In the genomic region with DNA sequence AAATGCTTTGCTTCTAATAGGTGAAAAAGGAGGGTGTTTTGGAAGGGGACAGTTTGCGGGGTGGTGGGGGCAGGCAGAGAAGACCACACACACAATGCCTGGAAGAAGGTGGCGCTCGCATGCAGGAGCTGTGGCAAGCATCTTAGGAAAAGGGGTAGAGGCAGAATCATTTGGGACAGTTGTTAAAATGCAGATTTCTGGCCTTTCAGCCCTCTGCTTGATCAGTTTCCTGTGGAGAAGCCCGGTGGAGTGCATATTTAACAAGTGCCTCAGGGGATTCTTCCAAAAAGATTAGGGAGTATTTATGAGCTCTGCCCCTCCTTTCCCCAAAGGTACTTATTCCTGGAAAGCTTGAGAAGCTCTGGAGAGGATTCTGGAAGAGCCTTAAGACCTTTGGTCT, we compare ENCODE assay signal across 21 cellular contexts. TPM values are rescaled to one million over a fixed set of nuclear protein-coding genes. Genes with fewer than 3 reads are reported as not detected.
DNase-seq lines count a peak whose midpoint lies in the region; ATAC-seq, FAIRE-seq and TF ChIP-seq lines count a peak whose summit lies in the region.
"Had no signal": no experiment of that assay in that cellular context is flagged by ENCODE, and none has a peak within 500 bp of the region (broad histone marks: within the 10 kb centered on the region; RNA-seq: fewer than 3 reads in every experiment).

No MANE protein-coding gene starts in this region.

- H3K36me3 ChIP-seq in body of pancreas (replicated peaks in 1 of 2; ENCODE audit: insufficient read depth in 1 of 2, low read depth in 2 of 2) (no peaks in the 10 kb centered on the region), kidney (ENCODE audit: control insufficient read depth in 1 of 2, insufficient read depth in 2 of 2, low read length in 2 of 2) (no peaks in the 10 kb centered on the region), GM23248 (ENCODE audit: low read depth) (no peaks in the 10 kb centered on the region)

- peaks cover 25% of the 10 kb centered on the region for H3F3A ChIP-seq in GM23248 (ENCODE audit: insufficient read depth)

- peaks cover 42% of the 10 kb centered on the region for H3K4me1 ChIP-seq in body of pancreas
- peaks cover 3 to 10% of the 10 kb centered on the region in 2 donors for H3K4me1 ChIP-seq in kidney (ENCODE audit: control insufficient read depth in 1 of 2, insufficient read depth in 1 of 2, low read depth in 1 of 2, low read length in 2 of 2)
- H3K4me1 ChIP-seq in GM23248 (ENCODE audit: insufficient read depth) = peaks cover 30% of the 10 kb centered on the region

- H3K4me3 ChIP-seq in body of pancreas (no peak overlapping the region), kidney (ENCODE audit: low read length in 2 of 2) (peak overlapping the region; percentile 11 to 15), GM23248 (no peak overlapping the region)
- H3K4me3 ChIP-seq: coronary artery, lung had no signal

- H2AFZ ChIP-seq in GM23248 = no peak overlapping the region

- H3K27me3 Mint-ChIP-seq in natural killer cell (ENCODE audit: low read depth in 2 of 2) = no peaks in the 10 kb centered on the region
- no peaks in the 10 kb centered on the region for H3K27me3 Mint-ChIP-seq in natural killer cell treated with Interleukin-12 subunit alpha and Interleukin-12 subunit beta and Interleukin-15 and Interleukin-18, amount 100 ng/mL, for 72 hours
- H3K27me3 Mint-ChIP-seq: CD8-positive, alpha-beta memory T cell; stimulated activated naive CD8-positive, alpha-beta T cell treated with anti-CD3 and anti-CD28 coated beads, Interleukin-15, Interleukin-2, amounts not matched to agents 100 ng/mL and 50 ng/mL, for 24 hours had no signal

- H3K27me3 ChIP-seq in body of pancreas (no peaks in the 10 kb centered on the region), GM23248 (replicated peaks; ENCODE audit: insufficient read depth) (no peaks in the 10 kb centered on the region)

- H3K9me2 ChIP-seq in GM23248 (ENCODE audit: insufficient read depth) = no peaks in the 10 kb centered on the region

- TF ChIP-seq CTCF in natural killer cell (IDR thresholded peaks at IDR 0.05) = no peak
- no peak for TF ChIP-seq CTCF in body of pancreas (IDR thresholded peaks at IDR 0.05)
- TF ChIP-seq CTCF in kidney (IDR thresholded peaks at IDR 0.05; ENCODE audit: borderline replicate concordance, extremely low read depth, insufficient read depth) = no peak

- peaks cover 93% of the 10 kb centered on the region for H3K79me2 ChIP-seq in GM23248 (ENCODE audit: insufficient read depth)

- H3K4me3 Mint-ChIP-seq in natural killer cell = peak overlapping the region; percentile 25
- no peak overlapping the region for H3K4me3 Mint-ChIP-seq in natural killer cell treated with Interleukin-12 subunit alpha and Interleukin-12 subunit beta and Interleukin-15 and Interleukin-18, amount 100 ng/mL, for 72 hours
- H3K4me3 Mint-ChIP-seq: stimulated activated naive CD8-positive, alpha-beta T cell treated with anti-CD3 and anti-CD28 coated beads, Interleukin-15, Interleukin-2, amounts not matched to agents 100 ng/mL and 50 ng/mL, for 24 hours had no signal

- ATAC-seq in natural killer cell (no peak), body of pancreas (no peak)
- ATAC-seq in natural killer cell treated with Interleukin-12 subunit alpha and Interleukin-12 subunit beta and Interleukin-15 and Interleukin-18, amount 100 ng/mL, for 72 hours = no peak

- TF ChIP-seq POLR2A in body of pancreas (IDR thresholded peaks at IDR 0.05) = no peak

- peaks cover 0 to 1% of the 10 kb centered on the region in 2 donors for H3K4me1 Mint-ChIP-seq in natural killer cell
- peaks cover 5 to 12% of the 10 kb centered on the region in 2 donors for H3K4me1 Mint-ChIP-seq in natural killer cell treated with Interleukin-12 subunit alpha and Interleukin-12 subunit beta and Interleukin-15 and Interleukin-18, amount 100 ng/mL, for 72 hours (ENCODE audit: low read depth in 2 of 2)

- H3K9ac ChIP-seq in kidney (ENCODE audit: low read length in 2 of 2) (no peak overlapping the region), GM23248 (no peak overlapping the region)

- no peaks in the 10 kb centered on the region for H3K9me3 Mint-ChIP-seq in natural killer cell
- no peaks in the 10 kb centered on the region for H3K9me3 Mint-ChIP-seq in natural killer cell treated with Interleukin-12 subunit alpha and Interleukin-12 subunit beta and Interleukin-15 and Interleukin-18, amount 100 ng/mL, for 72 hours
- H3K9me3 Mint-ChIP-seq: CD8-positive, alpha-beta memory T cell; stimulated activated naive CD8-positive, alpha-beta T cell treated with anti-CD3 and anti-CD28 coated beads, Interleukin-15, Interleukin-2, amounts not matched to agents 100 ng/mL and 50 ng/mL, for 24 hours had no signal

- H3K27ac Mint-ChIP-seq in natural killer cell = peak overlapping the region in 1 of 2 donors; percentile 13
- H3K27ac Mint-ChIP-seq in natural killer cell treated with Interleukin-12 subunit alpha and Interleukin-12 subunit beta and Interleukin-15 and Interleukin-18, amount 100 ng/mL, for 72 hours = no peak overlapping the region
- H3K27ac Mint-ChIP-seq: stimulated activated naive CD8-positive, alpha-beta T cell treated with anti-CD3 and anti-CD28 coated beads, Interleukin-15, Interleukin-2, amounts not matched to agents 100 ng/mL and 50 ng/mL, for 24 hours had no signal

- H3K4me2 ChIP-seq in GM23248 (ENCODE audit: unreplicated experiment) = no peak overlapping the region

- H3K36me3 Mint-ChIP-seq in natural killer cell = no peaks in the 10 kb centered on the region
- no peaks in the 10 kb centered on the region for H3K36me3 Mint-ChIP-seq in natural killer cell treated with Interleukin-12 subunit alpha and Interleukin-12 subunit beta and Interleukin-15 and Interleukin-18, amount 100 ng/mL, for 72 hours

- intact Hi-C loops in natural killer cell (cut with micrococcal nuclease) = no loop called here
- intact Hi-C loops in body of pancreas (cut with DNase I) = no loop called here
- intact Hi-C loops in kidney (cut with DNase I) = no loop called here
- intact Hi-C loops in cardiac septum (cut with DNase I) = no loop called here

- DNase-seq in natural killer cell (no peak), body of pancreas (no peak), kidney (no peak), GM23248 (no peak), cardiac septum (ENCODE audit: low spot score) (no peak), activated gamma-delta T cell (lab: John Stamatoyannopoulos, UW) (no peak)
- no peak for DNase-seq in natural killer cell treated with Interleukin-12 subunit alpha and Interleukin-12 subunit beta and Interleukin-15 and Interleukin-18, amount 100 ng/mL, for 72 hours (ENCODE audit: low spot score)
- DNase-seq in central memory CD4-positive, alpha-beta T cell = no peak
- DNase-seq: activated CD4-positive, CD25-positive, alpha-beta regulatory T cell treated with anti-CD3 and anti-CD28 coated beads, Interleukin-2, amount 50 U/mL, for 72 hours; activated effector memory CD4-positive, alpha-beta T cell treated with anti-CD3 and anti-CD28 coated beads, Interleukin-2, amount 50 U/mL, for 16 hours; aorta; CD8-positive, alpha-beta memory T cell; MM.1S; NCI-H2029; NCI-H510A treated with DMSO at 0.1 percent for 48 hours; OCI-M1; retina had no signal

- in situ Hi-C loops in GM23248 (cut with MboI) = no loop called here

- H3K27ac ChIP-seq in body of pancreas = peak overlapping the region in 3 of 4 donors; percentile 10 to 34 (median 28)
- peak overlapping the region; percentile 49 to 71 for H3K27ac ChIP-seq in kidney (ENCODE audit: low read depth in 2 of 2, low read length in 2 of 2)
- H3K27ac ChIP-seq in GM23248 = no peak overlapping the region
- H3K27ac ChIP-seq: coronary artery had no signal

- 57 to 68% methylated on average over 4 of the region's 4 CpGs for WGBS in body of pancreas, 2 donors
- whole genome bisulfite sequencing in GM23248 (ENCODE audit: low coverage in 1 of 2, low lambda C conversion rate in 2 of 2, missing lambda C conversion rate in 2 of 2), 2 experiments = 76 to 92% methylated on average over 3 to 4 of the region's 4 CpGs

- H3K9me3 ChIP-seq in body of pancreas = no peaks in the 10 kb centered on the region
- no peaks in the 10 kb centered on the region for H3K9me3 ChIP-seq in kidney (ENCODE audit: control insufficient read depth in 1 of 2, low read length in 2 of 2)
- no peaks in the 10 kb centered on the region for H3K9me3 ChIP-seq in GM23248 (ENCODE audit: low read depth)

- H4K20me1 ChIP-seq in GM23248 (ENCODE audit: insufficient read depth) = peaks cover 7% of the 10 kb centered on the region; the same call in 1 of the 2 replicates

- FAIRE-seq in kidney (lab: Jason Lieb, UNC) = no peak
- FAIRE-seq: frontal cortex had no signal

RNA-seq across cellular contexts. Expression of a gene that starts 4.8 kb away (rescaled TPM):
- total RNA-seq in natural killer cell (10 to 100 TPM; 17.6 to 28.5 (median 20.9) TPM), body of pancreas (10 to 100 TPM in 1 of 2 donors, 1 to 10 TPM in 1; 5.7 to 11.9 TPM), kidney (4.3 TPM), cardiac septum (7.3 TPM)
- 10 to 100 TPM in 1 of 2 donors, 1 to 10 TPM in 1; 9.9 to 19.7 TPM for total RNA-seq in natural killer cell treated with Interleukin-12 subunit alpha and Interleukin-12 subunit beta and Interleukin-15 and Interleukin-18, amount 100 ng/mL, for 72 hours
- polyA plus RNA-seq in kidney (ENCODE audit: insufficient read depth, low read depth, low replicate concordance) (4.7 TPM), GM23248 (2016; fragmentation: Nextera tagmentation; extraction: Ambion mirVana) (4.7 and 5.1 TPM in 2 replicates)
- 12.6 and 15.3 TPM in 2 replicates for total RNA-seq in GM23248 (2014; rRNA removed; shearing (Covaris generic))

Comparison
In these comparisons a context has a peak if more than half of its experiments do, and no peak if none do; other contexts are left out.
1. H3K4me3 ChIP-seq: peak in kidney (2 of 2); none in body of pancreas (0 of 2) and GM23248 (single experiment).